ENCODE assay signal across 1 cellular context in the genomic region with DNA sequence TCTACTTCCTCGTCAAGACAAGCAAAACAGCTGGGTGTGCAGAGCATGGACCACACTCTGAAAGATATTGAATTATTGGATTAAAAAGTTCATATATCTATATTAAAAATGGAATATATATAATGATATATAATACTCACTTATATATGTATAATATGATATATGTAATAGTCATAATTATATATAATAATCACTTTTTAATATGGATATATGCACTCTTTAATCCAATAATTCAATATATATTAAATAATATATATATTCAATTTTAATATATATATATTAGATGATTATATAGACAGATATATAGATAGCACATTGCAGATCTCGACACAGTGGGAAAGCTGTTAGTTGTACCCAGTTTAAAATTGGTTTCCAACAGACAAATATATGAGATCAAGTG.
TF ChIP-seq lines count a peak whose summit lies in the region.

No MANE protein-coding gene starts in this region.

TF ChIP-seq in SK-N-SH treated with all-trans-retinoic acid at 6 μM for 48 hours, 23 proteins besides CTCF, POLR2A, EP300 and RAD21 (continued from another document):
- TF ChIP-seq PATZ1 (CRISPR knock-in tag; IDR thresholded peaks at IDR 0.05; ENCODE audit: borderline replicate concordance) (no peak), TCF4 (CRISPR knock-in tag; IDR thresholded peaks at IDR 0.05; ENCODE audit: borderline replicate concordance) (no peak), PPARA (CRISPR knock-in tag; IDR thresholded peaks at IDR 0.05; ENCODE audit: borderline replicate concordance) (no peak), ZFP3 (CRISPR knock-in tag; IDR thresholded peaks at IDR 0.05) (no peak), BACH2 (CRISPR knock-in tag; IDR thresholded peaks at IDR 0.05; ENCODE audit: borderline replicate concordance) (no peak)
- TF ChIP-seq, protein P1, sequence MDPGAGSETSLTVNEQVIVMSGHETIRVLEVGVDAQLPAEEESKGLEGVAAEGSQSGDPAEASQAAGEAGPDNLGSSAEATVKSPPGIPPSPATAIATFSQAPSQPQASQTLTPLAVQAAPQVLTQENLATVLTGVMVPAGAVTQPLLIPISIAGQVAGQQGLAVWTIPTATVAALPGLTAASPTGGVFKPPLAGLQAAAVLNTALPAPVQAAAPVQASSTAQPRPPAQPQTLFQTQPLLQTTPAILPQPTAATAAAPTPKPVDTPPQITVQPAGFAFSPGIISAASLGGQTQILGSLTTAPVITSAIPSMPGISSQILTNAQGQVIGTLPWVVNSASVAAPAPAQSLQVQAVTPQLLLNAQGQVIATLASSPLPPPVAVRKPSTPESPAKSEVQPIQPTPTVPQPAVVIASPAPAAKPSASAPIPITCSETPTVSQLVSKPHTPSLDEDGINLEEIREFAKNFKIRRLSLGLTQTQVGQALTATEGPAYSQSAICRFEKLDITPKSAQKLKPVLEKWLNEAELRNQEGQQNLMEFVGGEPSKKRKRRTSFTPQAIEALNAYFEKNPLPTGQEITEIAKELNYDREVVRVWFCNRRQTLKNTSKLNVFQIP (CRISPR knock-in tag; IDR thresholded peaks at IDR 0.05; ENCODE audit: borderline replicate concordance, low read depth) = no peak
